ENCODE assay signal across 22 cellular contexts in the genomic region with DNA sequence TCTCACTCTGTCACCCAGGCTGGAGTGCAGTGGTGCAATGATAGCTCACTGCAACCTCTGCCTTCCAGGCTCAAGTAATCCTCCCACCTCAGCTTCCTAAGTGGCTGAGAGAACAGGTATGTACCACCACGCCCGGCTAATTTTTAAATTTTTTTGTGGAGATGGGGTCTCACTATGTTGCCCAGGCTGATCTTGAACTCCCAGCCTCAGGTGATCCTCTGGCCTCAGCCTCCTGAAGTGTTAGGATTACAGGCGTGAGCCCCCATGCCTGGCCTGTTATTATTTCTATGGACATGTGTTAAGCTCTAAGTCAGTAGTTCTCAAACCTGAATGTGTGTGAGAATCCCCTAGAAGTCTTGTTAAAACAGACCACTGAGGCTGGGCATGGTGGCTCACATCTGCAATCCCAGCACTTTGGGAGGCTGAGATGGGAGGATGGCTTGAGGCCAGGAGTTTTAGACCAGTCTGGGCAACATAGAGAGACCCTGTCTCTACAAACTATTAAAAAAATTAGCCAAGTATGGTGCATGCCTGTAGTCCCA. TPM values are rescaled to one million over a fixed set of nuclear protein-coding genes. Genes with fewer than 3 reads are reported as not detected.
"Had no signal": no experiment of that assay in that cellular context is flagged by ENCODE, and none has a peak within 500 bp of the region (broad histone marks: within the 10 kb centered on the region; RNA-seq: fewer than 3 reads in every experiment).

No MANE protein-coding gene starts in this region.

- H3K9me3 Mint-ChIP-seq: activated naive CD4-positive, alpha-beta T cell treated with anti-CD3 and anti-CD28 coated beads, Interleukin-2, amount 50 U/mL, for 72 hours; activated T-cell treated with anti-CD3 and anti-CD28 coated beads, Interleukin-2, amount 50 U/mL, for 24 hours; activated T-helper 17 cell treated with anti-CD3 and anti-CD28 coated beads, Interleukin-2, amount 50 U/mL, for 72 hours; endodermal cell; natural killer cell; stimulated activated naive CD8-positive, alpha-beta T cell treated with anti-CD3 and anti-CD28 coated beads, Interleukin-15, Interleukin-2, amounts not matched to agents 100 ng/mL and 50 ng/mL, for 24 hours had no signal

- H3K4me3 Mint-ChIP-seq: activated T-cell treated with anti-CD3 and anti-CD28 coated beads, Interleukin-2, amount 50 U/mL, for 24 hours; activated T-helper 17 cell treated with anti-CD3 and anti-CD28 coated beads, Interleukin-2, amount 50 U/mL, for 72 hours; endodermal cell; natural killer cell; stimulated activated naive CD8-positive, alpha-beta T cell treated with anti-CD3 and anti-CD28 coated beads, Interleukin-15, Interleukin-2, amounts not matched to agents 100 ng/mL and 50 ng/mL, for 24 hours had no signal

- H3K27me3 ChIP-seq: ovary had no signal

- H3K27ac Mint-ChIP-seq: activated T-cell treated with anti-CD3 and anti-CD28 coated beads, Interleukin-2, amount 50 U/mL, for 24 hours; activated T-helper 17 cell treated with anti-CD3 and anti-CD28 coated beads, Interleukin-2, amount 50 U/mL, for 72 hours; natural killer cell; stimulated activated naive CD8-positive, alpha-beta T cell treated with anti-CD3 and anti-CD28 coated beads, Interleukin-15, Interleukin-2, amounts not matched to agents 100 ng/mL and 50 ng/mL, for 24 hours had no signal

- H3K4me1 Mint-ChIP-seq: activated T-helper 17 cell treated with anti-CD3 and anti-CD28 coated beads, Interleukin-2, amount 50 U/mL, for 72 hours had no signal

- H3K4me3 ChIP-seq: ovary, prostate gland had no signal

- DNase-seq: activated T-cell treated with anti-CD3 and anti-CD28 coated beads, Interleukin-2, amount 50 U/mL, for 24 hours; cortex of kidney; mammary epithelial cell; natural killer cell; ovary; stimulated activated CD4-positive, alpha-beta T cell treated with anti-CD3 and anti-CD28 coated beads, Interleukin-12 subunit alpha, Interleukin-12 subunit beta, amount 100 ng/mL, for 4 hours; stimulated activated CD4-positive, alpha-beta T cell treated with anti-CD3 and anti-CD28 coated beads, Interleukin-4, amount 100 ng/mL, for 4 hours; T-helper 9 cell; trophoblast cell had no signal

- H3K27ac ChIP-seq: epithelial cell of prostate, neutrophil, ovary had no signal

- H3K36me3 Mint-ChIP-seq: activated naive CD4-positive, alpha-beta T cell treated with anti-CD3 and anti-CD28 coated beads, Interleukin-2, amount 50 U/mL, for 72 hours; natural killer cell had no signal

- FAIRE-seq: astrocyte, kidney had no signal

- H3K36me3 ChIP-seq: neutrophil, ovary, prostate gland had no signal

- ATAC-seq: activated naive CD4-positive, alpha-beta T cell treated with anti-CD3 and anti-CD28 coated beads, Interleukin-2, amount 50 U/mL, for 72 hours; activated T-helper 17 cell treated with anti-CD3 and anti-CD28 coated beads, Interleukin-2, amount 50 U/mL, for 72 hours; natural killer cell had no signal

- H3K9me3 ChIP-seq: neutrophil, ovary, prostate gland had no signal

RNA-seq across cellular contexts. Expression of gene TMEM270, which starts 24.5 kb away (rescaled TPM):
- total RNA-seq: activated naive CD4-positive, alpha-beta T cell treated with anti-CD3 and anti-CD28 coated beads, Interleukin-2, amount 50 U/mL, for 72 hours; activated T-helper 17 cell treated with anti-CD3 and anti-CD28 coated beads, Interleukin-2, amount 50 U/mL, for 72 hours; astrocyte; endodermal cell; fibroblast of villous mesenchyme; glomerular endothelial cell; left lobe of liver; mammary epithelial cell; natural killer cell; T-helper 1 cell treated with Interleukin-12 subunit alpha and Interleukin-12 subunit beta and Interleukin-4 antibody, amounts not matched to agents 30 ng/mL and 1 ng/mL, for 36 hours had no signal
- polyA plus RNA-seq: mammary epithelial cell, ovary had no signal

RNA-seq across cellular contexts. Expression of gene CLDN4, which starts 54.7 kb away (rescaled TPM):
- total RNA-seq: T-helper 1 cell treated with Interleukin-12 subunit alpha and Interleukin-12 subunit beta and Interleukin-4 antibody, amounts not matched to agents 30 ng/mL and 1 ng/mL, for 36 hours had no signal
